In the genomic region with DNA sequence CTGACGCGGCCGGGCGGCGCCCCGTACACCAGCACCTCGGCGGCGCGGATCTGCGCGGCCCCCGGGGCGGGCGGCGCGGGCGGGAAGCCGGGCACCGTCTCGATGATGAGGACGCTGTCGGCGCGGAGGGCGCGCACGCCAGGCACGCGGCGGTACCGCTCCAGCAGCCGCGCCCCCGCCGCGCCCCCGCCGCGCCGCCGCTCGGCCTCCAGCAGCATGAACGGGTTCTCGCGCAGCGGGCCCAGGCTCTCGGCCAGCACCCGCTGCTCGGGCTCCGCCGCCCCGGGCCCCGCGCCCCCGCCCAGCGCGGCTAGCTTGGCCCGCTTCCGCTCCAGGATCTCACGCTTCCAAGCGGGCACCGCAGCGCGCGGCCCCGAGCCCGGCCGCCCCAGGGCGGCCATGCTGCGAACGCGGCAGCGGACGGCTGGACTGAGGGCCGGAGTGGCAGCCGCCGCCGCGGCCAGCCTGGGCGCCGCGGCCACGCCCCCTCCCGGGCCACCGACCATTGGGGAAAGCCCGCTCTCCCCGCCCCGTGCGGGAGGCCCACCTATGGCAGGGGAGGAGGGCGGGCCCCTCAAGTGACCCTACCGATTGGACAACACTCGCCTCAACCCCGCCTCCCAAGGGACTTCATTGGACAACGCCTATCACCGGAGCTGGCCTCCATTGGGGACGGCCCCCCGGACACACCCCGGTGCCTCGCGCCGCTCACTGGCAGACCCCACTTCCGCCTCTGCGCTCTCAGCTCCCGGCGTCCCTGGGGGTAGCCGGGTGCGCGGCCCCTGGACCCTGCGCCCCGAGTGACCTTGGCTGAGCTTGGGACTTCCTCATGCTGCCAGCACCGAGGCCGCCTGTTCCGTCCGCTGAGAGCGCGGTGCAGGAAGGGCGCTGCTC, we compare ENCODE assay signal across 1 cellular context.
TF ChIP-seq lines count a peak whose summit lies in the region.

TPRN (minus strand) TSS at position 431 of the 894 bp plus-strand sequence; CDS start at position 401, 30 bp downstream.

TF ChIP-seq in IMR-90, 13 proteins besides CTCF, POLR2A, EP300 and RAD21 (continued from another document):
- no peak for TF ChIP-seq SMC3 (IDR thresholded peaks at IDR 0.05; ENCODE audit: low read depth, low read length)
- no peak for TF ChIP-seq RCOR1 (IDR thresholded peaks at IDR 0.05; ENCODE audit: insufficient replicate concordance, low read length)
- TF ChIP-seq MAFK (IDR thresholded peaks at IDR 0.05; ENCODE audit: low read depth, low read length): no peak
- TF ChIP-seq NFE2L2 (IDR thresholded peaks at IDR 0.05; ENCODE audit: low read depth, low read length): no peak
- TF ChIP-seq MAZ (IDR thresholded peaks at IDR 0.05; ENCODE audit: borderline replicate concordance, low read depth, low read length): peak; percentile 55; the same call in 1 of the 2 replicates
- peak; percentile 7; the same call in 1 of the 2 replicates for TF ChIP-seq BHLHE40 (IDR thresholded peaks at IDR 0.05; ENCODE audit: low read depth, low read length)
- TF ChIP-seq MXI1 (IDR thresholded peaks at IDR 0.05; ENCODE audit: borderline replicate concordance, low read depth, low read length): peak; percentile 71; the same call in 1 of the 2 replicates
